Comparison of ENCODE assay signal across 10 cellular contexts in genomic region chr1:199859525-199859924, GRCh38.
DNase-seq lines count a peak whose midpoint lies in the region; ATAC-seq and TF ChIP-seq lines count a peak whose summit lies in the region.
"Had no signal": no experiment of that assay in that cellular context is flagged by ENCODE, and none has a peak within 500 bp of the region (broad histone marks: within the 10 kb centered on the region; RNA-seq: fewer than 3 reads in every experiment).

No MANE protein-coding gene starts in this region.

- CTCF ChIA-PET in A673 (lab: Charles Lee) = no interaction called here

- DNase-seq in A673 (ENCODE audit: low spot score) (peak; percentile 25), HS-27A (ENCODE audit: low read depth) (peak; percentile 17), SKM-1 (lab: John Stamatoyannopoulos, UW; ENCODE audit: unreplicated experiment) (peak; percentile 93), left ventricle myocardium superior (no peak), chondrocyte (ENCODE audit: low spot score) (no peak), immature natural killer cell (no peak)
- DNase-seq: Peyer's patch had no signal

- H3K27ac Mint-ChIP-seq in chondrocyte (ENCODE audit: unreplicated experiment) (no peak overlapping the region), immature natural killer cell (no peak overlapping the region)

- peak; percentile 66 for ATAC-seq in left ventricle myocardium superior
- no peak for ATAC-seq in HG02623 (IDR thresholded peaks at IDR 0.05; ENCODE audit: unreplicated experiment)
- ATAC-seq in HG03175 (IDR thresholded peaks at IDR 0.05; ENCODE audit: unreplicated experiment) = no peak

- no peaks in the 10 kb centered on the region for H3K36me3 Mint-ChIP-seq in chondrocyte (ENCODE audit: low read depth)
- no peaks in the 10 kb centered on the region for H3K36me3 Mint-ChIP-seq in immature natural killer cell

- no peak overlapping the region for H3K4me3 Mint-ChIP-seq in chondrocyte (ENCODE audit: unreplicated experiment)
- H3K4me3 Mint-ChIP-seq in immature natural killer cell = no peak overlapping the region

- POLR2A ChIA-PET in A673 (lab: Charles Lee; ENCODE audit: low non-redundant PET) = no interaction called here

- no peak for TF ChIP-seq CTCF in A673 (conservative IDR thresholded peaks at IDR 0.05; ENCODE audit: low read depth, low read length)
- no peak for TF ChIP-seq CTCF in chondrocyte (IDR thresholded peaks at IDR 0.05)

- H3K9me3 ChIP-seq in A673 (ENCODE audit: low read depth, low read length, poor library complexity, severe bottlenecking) = no peaks in the 10 kb centered on the region
- H3K9me3 ChIP-seq: Peyer's patch had no signal

- H3K27me3 ChIP-seq in A673 (replicated peaks; ENCODE audit: insufficient read depth, low read depth, low read length, poor library complexity) = peaks cover 5% of the 10 kb centered on the region
- H3K27me3 ChIP-seq: cardiac muscle cell, Peyer's patch had no signal

- H3K4me1 ChIP-seq in A673 (ENCODE audit: insufficient read depth, low read length, poor library complexity, severe bottlenecking) = peaks cover 13% of the 10 kb centered on the region
- H3K4me1 ChIP-seq: Peyer's patch had no signal

- intact Hi-C loops in A673 (cut with micrococcal nuclease; ENCODE audit: unreplicated experiment) = no loop called here
- intact Hi-C loops in left ventricle myocardium superior (cut with micrococcal nuclease) = no loop called here

- no peak overlapping the region for H3K4me3 ChIP-seq in A673 (ENCODE audit: low read depth, low read length, poor library complexity, severe bottlenecking)
- H3K4me3 ChIP-seq: cardiac muscle cell, Peyer's patch had no signal

- peaks cover 6% of the 10 kb centered on the region for H3K4me1 Mint-ChIP-seq in chondrocyte (ENCODE audit: low read depth)
- H3K4me1 Mint-ChIP-seq in immature natural killer cell = peaks cover 0 to 5% of the 10 kb centered on the region in 2 donors

- no peaks in the 10 kb centered on the region for H3K36me3 ChIP-seq in A673 (ENCODE audit: insufficient read depth, low read length, poor library complexity, severe bottlenecking)
- H3K36me3 ChIP-seq: cardiac muscle cell, Peyer's patch had no signal

- H3K9me3 Mint-ChIP-seq in chondrocyte (ENCODE audit: low read depth) (no peaks in the 10 kb centered on the region), immature natural killer cell (peaks cover 0 to 4% (median 0%) of the 10 kb centered on the region in 6 donors)

- BruUV-seq in A673 (replicated peaks; lab: Mats Ljungman, UMichigan) = no TSS peak

- H3K27ac ChIP-seq in A673 (ENCODE audit: low read depth, low read length, poor library complexity, severe bottlenecking) = no peak overlapping the region
- H3K27ac ChIP-seq: cardiac muscle cell, Peyer's patch had no signal

- H3K27me3 Mint-ChIP-seq in chondrocyte (ENCODE audit: low read depth) (no peaks in the 10 kb centered on the region), immature natural killer cell (ENCODE audit: low read depth in 3 of 3) (peaks cover 0 to 11% (median 2%) of the 10 kb centered on the region in 3 donors)

Comparison
In these comparisons a context has a peak if more than half of its experiments do, and no peak if none do; other contexts are left out.
1. DNase-seq: peak in A673 (single experiment), HS-27A (single experiment) and SKM-1 (single experiment); none in left ventricle myocardium superior (single experiment), chondrocyte (single experiment) and immature natural killer cell (0 of 3).